10 cellular contexts compared by ENCODE assay signal in the genomic region with DNA sequence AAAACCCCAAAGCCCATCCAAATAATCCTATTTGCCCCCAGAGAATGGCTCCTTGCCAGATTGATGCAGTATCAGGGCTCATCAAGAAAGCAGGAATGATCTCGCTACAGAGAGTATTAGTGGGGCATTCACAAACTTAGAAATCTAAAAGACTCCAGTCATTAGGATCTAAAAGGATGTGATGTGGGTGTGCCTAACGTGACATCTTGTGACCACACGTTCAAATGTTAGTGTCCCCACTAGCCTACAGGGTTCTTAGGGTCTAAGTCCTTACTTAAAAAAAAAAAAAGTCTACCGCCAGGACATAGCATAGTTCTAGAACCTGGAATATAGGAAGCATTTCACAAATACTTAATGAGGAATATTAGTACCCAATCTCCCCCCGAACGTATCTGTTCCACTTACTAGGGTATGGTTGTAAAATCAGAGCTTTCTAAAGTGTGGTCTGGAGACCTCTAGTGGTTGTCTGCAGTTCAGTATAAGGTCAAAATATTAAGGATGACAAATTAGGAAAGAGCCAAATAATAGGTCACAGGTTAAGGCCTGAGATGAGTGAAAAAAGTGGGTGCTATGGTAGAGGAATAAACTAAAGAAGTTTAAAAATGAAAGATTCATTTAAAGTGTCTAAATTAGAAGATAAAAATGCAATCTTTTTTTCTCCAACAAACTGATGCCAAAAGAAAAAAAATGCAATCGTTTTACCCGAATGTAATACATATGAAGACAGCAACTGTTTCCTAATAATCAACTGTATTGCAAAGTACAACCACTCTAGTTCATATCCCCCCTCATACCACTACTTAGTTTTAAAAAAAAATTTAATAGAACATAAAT. TPM values are rescaled to one million over a fixed set of nuclear protein-coding genes. Genes with fewer than 3 reads are reported as not detected.
DNase-seq lines count a peak whose midpoint lies in the region; ATAC-seq and TF ChIP-seq lines count a peak whose summit lies in the region.
"Had no signal": no experiment of that assay in that cellular context is flagged by ENCODE, and none has a peak within 500 bp of the region (broad histone marks: within the 10 kb centered on the region; RNA-seq: fewer than 3 reads in every experiment).

No MANE protein-coding gene starts in this region.

- no peak overlapping the region for H3K27ac Mint-ChIP-seq in Calu3 (ENCODE audit: unreplicated experiment)

- H2AFZ ChIP-seq in DND-41 (ENCODE audit: low read depth, low read length): no peak overlapping the region

- CTCF ChIA-PET in Calu3 (lab: Charles Lee): interaction anchor here (1.0 kb wide), 1 partner anchor 25 kb away, joined by 4 read pairs; no protein-coding TSS in a partner anchor

- 54 to 58% methylated on average over 8 of the region's 8 CpGs for WGBS in transverse colon (ENCODE audit: low coverage in 1 of 2), 2 donors

- BruUV-seq in Calu3 (replicated peaks; lab: Mats Ljungman, UMichigan): no TSS peak

- H3K4me3 Mint-ChIP-seq in Calu3 (ENCODE audit: low read depth, unreplicated experiment): no peak overlapping the region

- no peak for DNase-seq in DND-41
- peak; percentile 79 for DNase-seq in SK-MEL-5 (ENCODE audit: low read depth, low spot score)
- DNase-seq in foreskin melanocyte: peak; percentile 72
- no peak for DNase-seq in transverse colon
- no peak for DNase-seq in Calu3
- no peak for DNase-seq in activated T-cell treated with anti-CD3 and anti-CD28 coated beads, Interleukin-2, amount 50 U/mL, for 48 hours

- no peaks in the 10 kb centered on the region for H3K27me3 Mint-ChIP-seq in Calu3 (ENCODE audit: unreplicated experiment)

- H3K36me3 ChIP-seq in DND-41 (ENCODE audit: insufficient read depth, low read length) (no peaks in the 10 kb centered on the region), transverse colon (no peaks in the 10 kb centered on the region)
- H3K36me3 ChIP-seq: neutrophil had no signal

- intact Hi-C loops in transverse colon (cut with DNase I; ENCODE audit: low total_unique reads): no loop called here
- intact Hi-C loops in Calu3 (cut with micrococcal nuclease; ENCODE audit: unreplicated experiment): loop anchor here (5.0 kb wide), 2 partner anchors 112 to 227 kb away; no protein-coding TSS in a partner anchor

- no peak overlapping the region for H3K4me2 ChIP-seq in DND-41 (ENCODE audit: insufficient read depth, low read length)

- no peaks in the 10 kb centered on the region for H3K4me1 Mint-ChIP-seq in Calu3 (ENCODE audit: low read depth, unreplicated experiment)

- H3K9ac ChIP-seq in DND-41 (ENCODE audit: low read depth, low read length): no peak overlapping the region

- H3K9me3 ChIP-seq in DND-41 (ENCODE audit: insufficient read depth, low read length, severe bottlenecking) (no peaks in the 10 kb centered on the region), transverse colon (no peaks in the 10 kb centered on the region)
- H3K9me3 ChIP-seq: neutrophil had no signal

- H3K27me3 ChIP-seq in DND-41 (ENCODE audit: insufficient read depth, low read length, poor library complexity) (no peaks in the 10 kb centered on the region), transverse colon (no peaks in the 10 kb centered on the region)
- H3K27me3 ChIP-seq: neutrophil had no signal

- in situ Hi-C loops in SK-MEL-5 (cut with HindIII; ENCODE audit: low pct_unique_long_range_greater_than_20kb, low sequenced_read_pairs): no loop called here
- in situ Hi-C loops in transverse colon (cut with MboI; ENCODE audit: low pct_ligation_motif_present in 1 of 4, low pct_unique_long_range_greater_than_20kb in 1 of 4, low sequenced_read_pairs in 3 of 4): loop anchor here in 2 of 4 donors (25.0 kb wide), 1 partner anchor 227 kb away; no protein-coding TSS in a partner anchor

- H3K9me3 Mint-ChIP-seq in Calu3 (ENCODE audit: low read depth, unreplicated experiment): no peaks in the 10 kb centered on the region

- peak; percentile 68 for TF ChIP-seq CTCF in DND-41 (IDR thresholded peaks at IDR 0.05; ENCODE audit: borderline replicate concordance, extremely low read depth, low read length, poor library complexity, severe bottlenecking)
- TF ChIP-seq CTCF in transverse colon (IDR thresholded peaks at IDR 0.05): peak; percentile 18 to 45 (median 37)
- no peak for TF ChIP-seq CTCF in Calu3 (IDR thresholded peaks at IDR 0.05; ENCODE audit: unreplicated experiment)

- H3K79me2 ChIP-seq in DND-41 (ENCODE audit: insufficient read depth, low read length): no peaks in the 10 kb centered on the region

- H3K4me1 ChIP-seq in DND-41 (ENCODE audit: insufficient read depth, low read length): no peaks in the 10 kb centered on the region
- no peaks in the 10 kb centered on the region for H3K4me1 ChIP-seq in transverse colon

- H3K27ac ChIP-seq in DND-41 (ENCODE audit: low read length) (no peak overlapping the region), transverse colon (no peak overlapping the region)
- H3K27ac ChIP-seq: neutrophil, SK-N-MC had no signal

- H3K4me3 ChIP-seq in DND-41 (ENCODE audit: low read depth in 1 of 2, low read length in 2 of 2) (no peak overlapping the region), transverse colon (no peak overlapping the region)
- H3K4me3 ChIP-seq: SK-N-MC had no signal

- ATAC-seq in DND-41 (ENCODE audit: insufficient read depth, low read depth) (peak; percentile 48; the same call in 1 of the 3 replicates), HG03354 (IDR thresholded peaks at IDR 0.05; ENCODE audit: poor library complexity, severe bottlenecking, unreplicated experiment) (peak; percentile 56), GM21825 (IDR thresholded peaks at IDR 0.05; ENCODE audit: unreplicated experiment) (no peak)

- H3K36me3 Mint-ChIP-seq in Calu3 (ENCODE audit: insufficient read depth, unreplicated experiment): no peaks in the 10 kb centered on the region

- no peaks in the 10 kb centered on the region for H4K20me1 ChIP-seq in DND-41 (ENCODE audit: insufficient read depth, low read length)

- no peak for TF ChIP-seq POLR2A in transverse colon (IDR thresholded peaks at IDR 0.05)

- TF ChIP-seq EP300 in transverse colon (IDR thresholded peaks at IDR 0.05; ENCODE audit: low read depth): no peak

RNA-seq across cellular contexts. Expression of a gene that starts 4.2 kb away (rescaled TPM):
- total RNA-seq in SK-MEL-5 (2014; rRNA removed; shearing (Covaris generic)): not detected in 2 replicates
- not detected in 2 replicates for polyA plus RNA-seq in SK-MEL-5 (2015; cell fraction: cytosol; rRNA removed)
- polyA plus RNA-seq in SK-MEL-5 (2015; cell fraction: nucleus; rRNA removed): not detected in 2 replicates
- not detected for total RNA-seq in transverse colon
- total RNA-seq in Calu3 (2022): not detected in 2 replicates

Comparison
In these comparisons a context has a peak if more than half of its experiments do, and no peak if none do; other contexts are left out.
1. DNase-seq: peak in SK-MEL-5 (single experiment) and foreskin melanocyte (single experiment); none in DND-41 (single experiment), transverse colon (single experiment), Calu3 (single experiment) and activated T-cell treated with anti-CD3 and anti-CD28 coated beads, Interleukin-2, amount 50 U/mL, for 48 hours (0 of 2).